1 cellular context compared by ENCODE assay signal in genomic region chr13:111213964-111214726, GRCh38.
A peak's percentile ranks its signal among the peaks of the same experiment; 100 is the strongest.
TF ChIP-seq lines count a peak whose summit lies in the region.

No MANE protein-coding gene starts in this region.

TF ChIP-seq in GM12878, 131 proteins besides CTCF, POLR2A, EP300 and RAD21 (continued from another document):
- TF ChIP-seq RUNX3 (IDR thresholded peaks at IDR 0.05; ENCODE audit: low read length): 0 out of 2 replicates have a peak, but pooled peaks have one; percentile 6
- TF ChIP-seq, protein P1, sequence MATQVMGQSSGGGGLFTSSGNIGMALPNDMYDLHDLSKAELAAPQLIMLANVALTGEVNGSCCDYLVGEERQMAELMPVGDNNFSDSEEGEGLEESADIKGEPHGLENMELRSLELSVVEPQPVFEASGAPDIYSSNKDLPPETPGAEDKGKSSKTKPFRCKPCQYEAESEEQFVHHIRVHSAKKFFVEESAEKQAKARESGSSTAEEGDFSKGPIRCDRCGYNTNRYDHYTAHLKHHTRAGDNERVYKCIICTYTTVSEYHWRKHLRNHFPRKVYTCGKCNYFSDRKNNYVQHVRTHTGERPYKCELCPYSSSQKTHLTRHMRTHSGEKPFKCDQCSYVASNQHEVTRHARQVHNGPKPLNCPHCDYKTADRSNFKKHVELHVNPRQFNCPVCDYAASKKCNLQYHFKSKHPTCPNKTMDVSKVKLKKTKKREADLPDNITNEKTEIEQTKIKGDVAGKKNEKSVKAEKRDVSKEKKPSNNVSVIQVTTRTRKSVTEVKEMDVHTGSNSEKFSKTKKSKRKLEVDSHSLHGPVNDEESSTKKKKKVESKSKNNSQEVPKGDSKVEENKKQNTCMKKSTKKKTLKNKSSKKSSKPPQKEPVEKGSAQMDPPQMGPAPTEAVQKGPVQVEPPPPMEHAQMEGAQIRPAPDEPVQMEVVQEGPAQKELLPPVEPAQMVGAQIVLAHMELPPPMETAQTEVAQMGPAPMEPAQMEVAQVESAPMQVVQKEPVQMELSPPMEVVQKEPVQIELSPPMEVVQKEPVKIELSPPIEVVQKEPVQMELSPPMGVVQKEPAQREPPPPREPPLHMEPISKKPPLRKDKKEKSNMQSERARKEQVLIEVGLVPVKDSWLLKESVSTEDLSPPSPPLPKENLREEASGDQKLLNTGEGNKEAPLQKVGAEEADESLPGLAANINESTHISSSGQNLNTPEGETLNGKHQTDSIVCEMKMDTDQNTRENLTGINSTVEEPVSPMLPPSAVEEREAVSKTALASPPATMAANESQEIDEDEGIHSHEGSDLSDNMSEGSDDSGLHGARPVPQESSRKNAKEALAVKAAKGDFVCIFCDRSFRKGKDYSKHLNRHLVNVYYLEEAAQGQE (IDR thresholded peaks at IDR 0.05; ENCODE audit: low read depth, low read length): no peak
- TF ChIP-seq WRNIP1 (IDR thresholded peaks at IDR 0.05; ENCODE audit: borderline replicate concordance, low read depth, low read length): no peak
- no peak for TF ChIP-seq STAT3 (IDR thresholded peaks at IDR 0.05; ENCODE audit: low read depth, low read length)
- peak; percentile 52 for TF ChIP-seq USF1 (IDR thresholded peaks at IDR 0.05; ENCODE audit: borderline replicate concordance, extremely low read length, insufficient read depth, low read depth, low read length)
- TF ChIP-seq FOS (IDR thresholded peaks at IDR 0.05; ENCODE audit: borderline replicate concordance, extremely low read depth, insufficient read length): no peak
- TF ChIP-seq RAD51 (IDR thresholded peaks at IDR 0.05): peak; percentile 47; the same call in 1 of the 2 replicates
